9 cellular contexts compared by ENCODE assay signal in the genomic region with DNA sequence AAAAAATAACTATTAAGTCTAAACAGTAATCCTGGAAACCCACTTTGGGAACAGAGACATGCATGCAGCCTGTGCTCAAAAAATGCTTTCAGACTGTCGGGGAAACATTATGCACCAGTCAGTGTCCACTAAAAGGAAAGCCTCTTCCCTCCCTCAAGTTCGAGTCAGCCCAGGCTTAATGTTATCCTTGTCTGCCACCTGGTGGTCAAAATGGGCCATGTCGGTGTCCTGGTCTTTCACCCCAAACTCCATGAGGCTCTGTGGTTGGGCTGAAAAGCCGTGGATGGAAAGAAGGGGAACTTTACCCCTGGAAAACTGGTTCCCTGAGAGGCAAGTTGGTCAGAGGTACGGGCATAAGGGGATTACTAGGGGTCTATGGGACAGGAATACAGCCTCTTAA.
DNase-seq lines count a peak whose midpoint lies in the region; ATAC-seq and TF ChIP-seq lines count a peak whose summit lies in the region.
"Had no signal": no experiment of that assay in that cellular context is flagged by ENCODE, and none has a peak within 500 bp of the region (broad histone marks: within the 10 kb centered on the region; RNA-seq: fewer than 3 reads in every experiment).

No MANE protein-coding gene starts in this region.

- H3K27me3 ChIP-seq in Panc1 (ENCODE audit: control insufficient read depth, insufficient read depth, low read length), result no peaks in the 10 kb centered on the region
- no peaks in the 10 kb centered on the region for H3K27me3 ChIP-seq in smooth muscle cell (ENCODE audit: low read depth)

- no peaks in the 10 kb centered on the region for H3K4me1 ChIP-seq in Panc1 (ENCODE audit: control insufficient read depth, insufficient read depth, low read length)
- H3K4me1 ChIP-seq in smooth muscle cell (ENCODE audit: low read depth), result no peaks in the 10 kb centered on the region

- no peak overlapping the region for H3K27ac ChIP-seq in Panc1 (ENCODE audit: low read length)
- H3K27ac ChIP-seq in smooth muscle cell (ENCODE audit: low read depth), result no peak overlapping the region

- POLR2A ChIA-PET in Panc1 (lab: Charles Lee), result no interaction called here

- H4K20me1 ChIP-seq in smooth muscle cell (ENCODE audit: low read depth), result no peaks in the 10 kb centered on the region

- H3K36me3 ChIP-seq in Panc1 (ENCODE audit: control insufficient read depth, insufficient read depth, low read length) (no peaks in the 10 kb centered on the region), smooth muscle cell (ENCODE audit: low read depth) (no peaks in the 10 kb centered on the region)

- 55% methylated on average over 5 of the region's 5 CpGs for WGBS in smooth muscle cell (ENCODE audit: low lambda C conversion rate)

- TF ChIP-seq CTCF in GM12874 (IDR thresholded peaks at IDR 0.05; ENCODE audit: insufficient read depth, low read depth, low read length) (peak; percentile 32; the same call in 1 of the 2 replicates), Panc1 (IDR thresholded peaks at IDR 0.05) (peak; percentile 25; the same call in 1 of the 2 replicates), fibroblast of pulmonary artery (IDR thresholded peaks at IDR 0.05; ENCODE audit: low read length, missing control alignments) (no peak), smooth muscle cell (IDR thresholded peaks at IDR 0.05; ENCODE audit: borderline replicate concordance, insufficient read depth, poor library complexity, severe bottlenecking) (no peak)

- CTCF ChIA-PET in Panc1 (lab: Charles Lee), result no interaction called here

- no peaks in the 10 kb centered on the region for H3F3A ChIP-seq in smooth muscle cell (ENCODE audit: low read depth)

- ATAC-seq in Panc1 (no peak), GM19324 (IDR thresholded peaks at IDR 0.05; ENCODE audit: low FRiP score, unreplicated experiment) (no peak), HG02981 (IDR thresholded peaks at IDR 0.05; ENCODE audit: unreplicated experiment) (no peak)

- H3K79me2 ChIP-seq in smooth muscle cell (ENCODE audit: low read depth), result no peaks in the 10 kb centered on the region

- no peak overlapping the region for H3K4me2 ChIP-seq in smooth muscle cell

- H3K4me3 ChIP-seq in Panc1 (ENCODE audit: low read depth in 2 of 2, low read length in 2 of 2) (no peak overlapping the region), fibroblast of pulmonary artery (replicated peaks; ENCODE audit: low read depth, low read length) (no peak overlapping the region), smooth muscle cell (no peak overlapping the region)

- no peak overlapping the region for H3K9ac ChIP-seq in smooth muscle cell (ENCODE audit: low read depth)

- DNase-seq in AG08396 (ENCODE audit: low spot score) (peak; percentile 29), Panc1 (ENCODE audit: low read depth, low spot score) (no peak), fibroblast of pulmonary artery (ENCODE audit: low read depth) (peak; percentile 0), smooth muscle cell (lab: John Stamatoyannopoulos, UW; ENCODE audit: unreplicated experiment) (no peak)
- DNase-seq in stimulated activated CD4-positive, alpha-beta T cell treated with anti-CD3 and anti-CD28 coated beads, Interleukin-12 subunit alpha, Interleukin-12 subunit beta, amount 100 ng/mL, for 48 hours (ENCODE audit: low read depth in 2 of 3, low spot score in 1 of 3), result peak; percentile 17 to 38 (median 19)
- DNase-seq: activated naive CD8-positive, alpha-beta T cell treated with anti-CD3 and anti-CD28 coated beads, Interleukin-2, amount 10 ng/mL, durations not matched to agents 7 days and 5 days had no signal

- H3K9me3 ChIP-seq in Panc1 (ENCODE audit: control insufficient read depth, insufficient read depth, low read depth, low read length) (no peaks in the 10 kb centered on the region), smooth muscle cell (replicated peaks; ENCODE audit: low read depth) (peaks cover 10% of the 10 kb centered on the region)

- in situ Hi-C loops in Panc1 (cut with HindIII; ENCODE audit: low pct_unique_long_range_greater_than_20kb, low sequenced_read_pairs), result no loop called here

- H2AFZ ChIP-seq in smooth muscle cell (ENCODE audit: low read depth), result no peak overlapping the region

- BruUV-seq in Panc1 (replicated peaks; lab: Mats Ljungman, UMichigan), result no TSS peak

- intact Hi-C loops in Panc1 (cut with micrococcal nuclease; ENCODE audit: unreplicated experiment), result no loop called here

Comparison
In these comparisons a context has a peak if more than half of its experiments do, and no peak if none do; other contexts are left out.
1. DNase-seq: peak in AG08396 (single experiment), fibroblast of pulmonary artery (single experiment) and stimulated activated CD4-positive, alpha-beta T cell treated with anti-CD3 and anti-CD28 coated beads, Interleukin-12 subunit alpha, Interleukin-12 subunit beta, amount 100 ng/mL, for 48 hours (3 of 3); none in Panc1 (single experiment) and smooth muscle cell (single experiment).
2. CTCF ChIP-seq: peak in GM12874 (single experiment) and Panc1 (single experiment); none in fibroblast of pulmonary artery (single experiment) and smooth muscle cell (single experiment).